Comparison of ENCODE assay signal across 8 cellular contexts in the genomic region with DNA sequence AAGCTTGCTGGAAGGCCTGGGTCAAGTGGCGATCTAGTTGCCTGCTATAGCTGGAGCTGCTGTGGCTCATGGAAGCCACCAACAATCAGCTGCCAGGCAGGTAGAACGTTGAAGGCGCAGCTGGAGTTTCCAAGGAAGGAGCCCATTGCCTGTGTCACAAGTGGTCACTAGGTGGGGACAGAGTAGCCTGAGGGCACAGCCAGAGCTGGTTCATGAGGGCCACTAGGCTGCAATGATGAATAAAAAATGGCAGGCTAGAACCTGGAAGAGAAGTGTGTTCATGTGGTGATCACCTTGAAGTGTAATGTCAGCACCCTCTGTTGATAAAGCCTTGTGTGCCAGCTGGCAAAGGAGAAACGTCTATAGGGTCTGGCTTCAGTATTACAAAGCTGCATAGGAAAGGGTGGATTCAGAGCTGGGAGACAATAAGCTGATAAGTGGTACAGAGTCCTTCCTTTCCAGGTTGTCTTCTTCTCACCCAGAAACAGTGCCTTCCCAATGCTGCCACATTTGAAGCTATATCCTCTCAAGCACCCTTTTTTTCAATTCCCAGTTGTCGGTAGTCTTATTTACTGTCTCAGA.
A peak's percentile ranks its signal among the peaks of the same experiment; 100 is the strongest.
DNase-seq lines count a peak whose midpoint lies in the region; ATAC-seq and TF ChIP-seq lines count a peak whose summit lies in the region.

No MANE protein-coding gene starts in this region.

- no peaks in the 10 kb centered on the region for H3K9me3 Mint-ChIP-seq in glutamatergic neuron (ENCODE audit: unreplicated experiment)
- H3K9me3 Mint-ChIP-seq in activated T-helper 1 cell treated with anti-CD3 and anti-CD28 coated beads, Interleukin-12 subunit alpha, Interleukin-12 subunit beta, Interleukin-2, Interleukin-4 antibody, amounts not matched to agents 30 ng/mL and 10 ng/mL and 1 ng/mL, durations not matched to agents 14 hours and 24 hours and 36 hours, result no peaks in the 10 kb centered on the region

- intact Hi-C loops in prostate gland (cut with DNase I), result no loop called here
- intact Hi-C loops in activated T-helper 1 cell treated with anti-CD3 and anti-CD28 coated beads, Interleukin-12 subunit alpha, Interleukin-12 subunit beta, Interleukin-2, Interleukin-4 antibody, amounts not matched to agents 30 ng/mL and 10 ng/mL and 1 ng/mL, durations not matched to agents 14 hours and 24 hours and 36 hours (cut with micrococcal nuclease), result loop anchor here (2.0 to 5.0 kb wide), 2 partner anchors 300 to 804 kb away; no protein-coding TSS in a partner anchor

- no peaks in the 10 kb centered on the region for H3K27me3 Mint-ChIP-seq in glutamatergic neuron (ENCODE audit: unreplicated experiment)
- peaks cover 22% of the 10 kb centered on the region for H3K27me3 Mint-ChIP-seq in activated T-helper 1 cell treated with anti-CD3 and anti-CD28 coated beads, Interleukin-12 subunit alpha, Interleukin-12 subunit beta, Interleukin-2, Interleukin-4 antibody, amounts not matched to agents 30 ng/mL and 10 ng/mL and 1 ng/mL, durations not matched to agents 14 hours and 24 hours and 36 hours (ENCODE audit: insufficient read depth)

- H3K36me3 ChIP-seq in prostate gland, result no peaks in the 10 kb centered on the region

- H3K4me3 ChIP-seq in prostate gland, result no peak overlapping the region

- DNase-seq in CD1c-positive myeloid dendritic cell (ENCODE audit: extremely low spot score) (peak; percentile 36), NCI-H526 (lab: John Stamatoyannopoulos, UW) (peak; percentile 50 to 79), activated T-cell treated with anti-CD3 and anti-CD28 coated beads for 48 hours (ENCODE audit: low read depth) (peak; percentile 43), glutamatergic neuron (peak; percentile 79), prostate gland (ENCODE audit: low spot score) (peak; percentile 26)
- DNase-seq in activated T-helper 1 cell treated with anti-CD3 and anti-CD28 coated beads, Interleukin-12 subunit alpha, Interleukin-12 subunit beta, Interleukin-2, Interleukin-4 antibody, amounts not matched to agents 30 ng/mL and 10 ng/mL and 1 ng/mL, durations not matched to agents 14 hours and 24 hours and 36 hours (ENCODE audit: low spot score), result no peak

- H3K27ac ChIP-seq in prostate gland, result no peak overlapping the region

- no peak for TF ChIP-seq POLR2A in prostate gland (IDR thresholded peaks at IDR 0.05)

- no peaks in the 10 kb centered on the region for H3K9me3 ChIP-seq in prostate gland

- no peaks in the 10 kb centered on the region for H3K27me3 ChIP-seq in prostate gland (replicated peaks; ENCODE audit: insufficient read depth)

- H3K4me1 Mint-ChIP-seq in glutamatergic neuron (ENCODE audit: low read depth, unreplicated experiment), result no peaks in the 10 kb centered on the region
- no peaks in the 10 kb centered on the region for H3K4me1 Mint-ChIP-seq in activated T-helper 1 cell treated with anti-CD3 and anti-CD28 coated beads, Interleukin-12 subunit alpha, Interleukin-12 subunit beta, Interleukin-2, Interleukin-4 antibody, amounts not matched to agents 30 ng/mL and 10 ng/mL and 1 ng/mL, durations not matched to agents 14 hours and 24 hours and 36 hours (ENCODE audit: low read depth)

- no peaks in the 10 kb centered on the region for H3K36me3 Mint-ChIP-seq in glutamatergic neuron (ENCODE audit: unreplicated experiment)
- no peaks in the 10 kb centered on the region for H3K36me3 Mint-ChIP-seq in activated T-helper 1 cell treated with anti-CD3 and anti-CD28 coated beads, Interleukin-12 subunit alpha, Interleukin-12 subunit beta, Interleukin-2, Interleukin-4 antibody, amounts not matched to agents 30 ng/mL and 10 ng/mL and 1 ng/mL, durations not matched to agents 14 hours and 24 hours and 36 hours (ENCODE audit: low read depth)

- H3K4me1 ChIP-seq in prostate gland (replicated peaks), result no peaks in the 10 kb centered on the region

- peak; percentile 90 for TF ChIP-seq CTCF in glutamatergic neuron (IDR thresholded peaks at IDR 0.05; ENCODE audit: partially characterized antibody, unreplicated experiment)
- TF ChIP-seq CTCF in prostate gland (IDR thresholded peaks at IDR 0.05), result peak; percentile 45 to 68 (median 62)

- no peak overlapping the region for H3K27ac Mint-ChIP-seq in glutamatergic neuron (ENCODE audit: unreplicated experiment)
- no peak overlapping the region for H3K27ac Mint-ChIP-seq in activated T-helper 1 cell treated with anti-CD3 and anti-CD28 coated beads, Interleukin-12 subunit alpha, Interleukin-12 subunit beta, Interleukin-2, Interleukin-4 antibody, amounts not matched to agents 30 ng/mL and 10 ng/mL and 1 ng/mL, durations not matched to agents 14 hours and 24 hours and 36 hours

- ATAC-seq in GM19025 (IDR thresholded peaks at IDR 0.05; ENCODE audit: low read depth, unreplicated experiment), result peak; percentile 97
- peak; percentile 75 for ATAC-seq in HG03432 (IDR thresholded peaks at IDR 0.05; ENCODE audit: unreplicated experiment)

- H3K4me3 Mint-ChIP-seq in glutamatergic neuron (ENCODE audit: unreplicated experiment), result no peak overlapping the region
- H3K4me3 Mint-ChIP-seq in activated T-helper 1 cell treated with anti-CD3 and anti-CD28 coated beads, Interleukin-12 subunit alpha, Interleukin-12 subunit beta, Interleukin-2, Interleukin-4 antibody, amounts not matched to agents 30 ng/mL and 10 ng/mL and 1 ng/mL, durations not matched to agents 14 hours and 24 hours and 36 hours, result no peak overlapping the region

- WGBS in prostate gland, result 53% methylated on average over 5 of the region's 5 CpGs
